Comparison of ENCODE assay signal across 33 cellular contexts in genomic region chr9:114132550-114132918, GRCh38. TPM values are rescaled to one million over a fixed set of nuclear protein-coding genes. Genes with fewer than 3 reads are reported as not detected.
"Had no signal": no experiment of that assay in that cellular context is flagged by ENCODE, and none has a peak within 500 bp of the region (broad histone marks: within the 10 kb centered on the region; RNA-seq: fewer than 3 reads in every experiment).

No MANE protein-coding gene starts in this region.

- H3K27ac ChIP-seq: brain microvascular endothelial cell, esophagus muscularis mucosa, foreskin keratinocyte, gastrocnemius medialis had no signal

- H3K4me3 ChIP-seq: esophagus muscularis mucosa, gastrocnemius medialis had no signal

- H3K9me3 Mint-ChIP-seq: activated CD8-positive, alpha-beta T cell treated with anti-CD3 and anti-CD28 coated beads for 36 hours; activated naive CD4-positive, alpha-beta T cell treated with anti-CD3 and anti-CD28 coated beads, Interleukin-2, amount 50 U/mL, for 24 hours; activated naive CD8-positive, alpha-beta T cell treated with anti-CD3 and anti-CD28 coated beads for 36 hours; activated T-cell treated with anti-CD3 and anti-CD28 coated beads, Interleukin-2, amount 50 U/mL, for 4 hours; T-helper 2 cell treated with Interferon-gamma antibody and Interleukin-4, amounts not matched to agents 5 μg/mL and 100 μg/mL, for 36 hours had no signal

- H3K27ac Mint-ChIP-seq: activated B cell treated with CpG ODN at 0.5 μM for 24 hours; activated CD8-positive, alpha-beta T cell treated with anti-CD3 and anti-CD28 coated beads for 36 hours; activated naive CD4-positive, alpha-beta T cell treated with anti-CD3 and anti-CD28 coated beads for 36 hours; activated naive CD4-positive, alpha-beta T cell treated with anti-CD3 and anti-CD28 coated beads, Interleukin-2, amount 50 U/mL, for 24 hours; activated naive CD8-positive, alpha-beta T cell treated with anti-CD3 and anti-CD28 coated beads for 36 hours; activated T-helper 17 cell treated with anti-CD3 and anti-CD28 coated beads, Interleukin-2, amount 50 U/mL, for 72 hours; effector memory CD8-positive, alpha-beta T cell; T-helper 17 cell; T-helper 2 cell treated with Interferon-gamma antibody and Interleukin-4, amounts not matched to agents 5 μg/mL and 100 μg/mL, for 36 hours had no signal

- H3K4me3 Mint-ChIP-seq: activated B cell treated with CpG ODN at 0.5 μM for 24 hours; activated CD8-positive, alpha-beta T cell treated with anti-CD3 and anti-CD28 coated beads for 36 hours; activated naive CD4-positive, alpha-beta T cell treated with anti-CD3 and anti-CD28 coated beads for 36 hours; activated naive CD4-positive, alpha-beta T cell treated with anti-CD3 and anti-CD28 coated beads, Interleukin-2, amount 50 U/mL, for 24 hours; activated naive CD8-positive, alpha-beta T cell treated with anti-CD3 and anti-CD28 coated beads for 36 hours; activated T-cell treated with anti-CD3 and anti-CD28 coated beads, Interleukin-2, amount 50 U/mL, for 4 hours; activated T-helper 17 cell treated with anti-CD3 and anti-CD28 coated beads, Interleukin-2, amount 50 U/mL, for 72 hours; effector memory CD8-positive, alpha-beta T cell; T-helper 17 cell; T-helper 2 cell treated with Interferon-gamma antibody and Interleukin-4, amounts not matched to agents 5 μg/mL and 100 μg/mL, for 36 hours had no signal

- H3K27me3 ChIP-seq: gastrocnemius medialis had no signal

- H3K4me1 Mint-ChIP-seq: activated B cell treated with CpG ODN at 0.5 μM for 24 hours; activated naive CD4-positive, alpha-beta T cell treated with anti-CD3 and anti-CD28 coated beads, Interleukin-2, amount 50 U/mL, for 24 hours; activated naive CD8-positive, alpha-beta T cell treated with anti-CD3 and anti-CD28 coated beads for 36 hours; activated T-helper 17 cell treated with anti-CD3 and anti-CD28 coated beads, Interleukin-2, amount 50 U/mL, for 72 hours; T-helper 17 cell had no signal

- ATAC-seq: activated CD4-positive, CD25-positive, alpha-beta regulatory T cell treated with anti-CD3 and anti-CD28 coated beads, Interleukin-2, amount 50 U/mL, for 24 hours; activated CD8-positive, alpha-beta T cell treated with anti-CD3 and anti-CD28 coated beads for 36 hours; activated T-cell treated with anti-CD3 and anti-CD28 coated beads, Interleukin-2, amount 50 U/mL, for 4 hours; activated T-helper 17 cell treated with anti-CD3 and anti-CD28 coated beads, Interleukin-2, amount 50 U/mL, for 72 hours; effector memory CD8-positive, alpha-beta T cell; foreskin keratinocyte; gastrocnemius medialis; T-helper 17 cell had no signal

- H3K27me3 Mint-ChIP-seq: activated CD8-positive, alpha-beta T cell treated with anti-CD3 and anti-CD28 coated beads for 36 hours; activated naive CD8-positive, alpha-beta T cell treated with anti-CD3 and anti-CD28 coated beads for 36 hours had no signal

- H3K9me3 ChIP-seq: gastrocnemius medialis had no signal

- H3K4me1 ChIP-seq: foreskin keratinocyte, gastrocnemius medialis had no signal

- H3K36me3 ChIP-seq: brain microvascular endothelial cell, esophagus muscularis mucosa, gastrocnemius medialis, WERI-Rb-1 had no signal

- DNase-seq: activated B cell treated with CpG ODN at 0.5 μM for 24 hours; activated CD4-positive, alpha-beta T cell treated with anti-CD3 and anti-CD28 coated beads for 48 hours; activated CD4-positive, alpha-beta T cell treated with anti-CD3 and anti-CD28 coated beads, Interleukin-2, amount 50 U/mL, for 1 hour; activated CD4-positive, alpha-beta T cell treated with anti-CD3 and anti-CD28 coated beads, Interleukin-2, amount 50 U/mL, for 48 hours; activated CD8-positive, alpha-beta memory T cell treated with anti-CD3 and anti-CD28 coated beads for 24 hours; activated CD8-positive, alpha-beta T cell treated with anti-CD3 and anti-CD28 coated beads for 36 hours; activated effector memory CD4-positive, alpha-beta T cell treated with anti-CD3 and anti-CD28 coated beads, Interleukin-2, amount 50 U/mL, for 16 hours; activated naive CD4-positive, alpha-beta T cell treated with anti-CD3 and anti-CD28 coated beads for 36 hours; activated naive CD8-positive, alpha-beta T cell treated with anti-CD3 and anti-CD28 coated beads for 36 hours; activated T-cell treated with anti-CD3 and anti-CD28 coated beads, Interleukin-2, amount 50 U/mL, for 4 hours; anterior cingulate cortex; brain microvascular endothelial cell; caudate nucleus; cortex of kidney; dermis blood vessel endothelial cell; effector CD4-positive, alpha-beta T cell; effector memory CD8-positive, alpha-beta T cell; erythroblast; foreskin keratinocyte; gastrocnemius medialis; glutamatergic neuron; T-helper 1 cell; T-helper 17 cell; T1000; WERI-Rb-1 had no signal

- H3K36me3 Mint-ChIP-seq: activated naive CD4-positive, alpha-beta T cell treated with anti-CD3 and anti-CD28 coated beads, Interleukin-2, amount 50 U/mL, for 24 hours; activated naive CD8-positive, alpha-beta T cell treated with anti-CD3 and anti-CD28 coated beads for 36 hours had no signal

RNA-seq across cellular contexts. Expression of gene KIF12, which starts 33.4 kb away (rescaled TPM):
- total RNA-seq: activated B cell treated with CpG ODN at 0.5 μM for 24 hours; activated CD8-positive, alpha-beta T cell treated with anti-CD3 and anti-CD28 coated beads for 36 hours; activated naive CD4-positive, alpha-beta T cell treated with anti-CD3 and anti-CD28 coated beads for 36 hours; activated naive CD8-positive, alpha-beta T cell treated with anti-CD3 and anti-CD28 coated beads for 36 hours; activated T-helper 17 cell treated with anti-CD3 and anti-CD28 coated beads, Interleukin-2, amount 50 U/mL, for 72 hours; bronchial epithelial cell; esophagus muscularis mucosa; gastrocnemius medialis; T-helper 17 cell had no signal

RNA-seq across cellular contexts. Expression of gene AMBP, which starts 54.4 kb away (rescaled TPM):
- total RNA-seq: activated B cell treated with CpG ODN at 0.5 μM for 24 hours; activated CD8-positive, alpha-beta T cell treated with anti-CD3 and anti-CD28 coated beads for 36 hours; activated naive CD4-positive, alpha-beta T cell treated with anti-CD3 and anti-CD28 coated beads for 36 hours; activated naive CD8-positive, alpha-beta T cell treated with anti-CD3 and anti-CD28 coated beads for 36 hours; activated T-helper 17 cell treated with anti-CD3 and anti-CD28 coated beads, Interleukin-2, amount 50 U/mL, for 72 hours; astrocyte; bronchial epithelial cell; chondrocyte; esophagus muscularis mucosa; foreskin keratinocyte; T-helper 17 cell had no signal
- polyA plus RNA-seq: foreskin keratinocyte had no signal
